ENCODE assay signal across 1 cellular context in the genomic region with DNA sequence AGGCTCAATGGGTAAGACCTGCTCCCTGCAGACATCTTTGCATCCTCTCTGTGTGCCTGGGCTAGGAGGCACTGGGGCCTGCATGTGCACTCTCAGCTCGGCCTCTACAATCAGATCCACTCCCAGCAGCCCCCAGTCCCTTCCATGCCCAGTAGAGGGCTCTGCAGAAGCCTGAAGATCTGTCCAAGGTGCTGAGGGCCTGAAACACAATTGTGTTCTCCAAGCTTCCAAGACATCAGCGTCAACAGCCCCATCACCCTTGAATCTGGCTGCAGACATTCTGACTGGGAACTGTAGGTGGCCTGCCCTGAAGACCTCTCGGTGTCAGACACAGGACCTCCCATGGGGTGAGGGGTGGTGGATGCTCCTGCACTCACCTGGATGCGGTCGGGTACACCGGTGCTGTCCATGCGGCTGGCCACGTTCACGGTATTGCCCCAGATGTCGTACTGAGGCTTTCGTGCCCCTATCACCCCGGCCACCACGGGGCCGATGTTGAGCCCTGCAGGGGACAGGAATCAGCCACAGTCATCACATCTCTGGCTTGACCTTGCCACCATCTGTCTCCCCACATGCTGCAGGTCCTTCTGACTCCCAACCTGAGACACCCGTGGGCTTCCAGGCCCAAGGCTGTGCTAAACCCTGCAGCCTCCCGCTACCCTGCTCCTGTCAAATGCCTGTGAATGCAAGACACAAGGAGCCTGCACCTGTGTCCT.
TF ChIP-seq lines count a peak whose summit lies in the region.

No MANE protein-coding gene starts in this region.

TF ChIP-seq in HepG2, 621 proteins besides CTCF, POLR2A, EP300 and RAD21 (continued from another document and continues in another):
- TF ChIP-seq, protein P1, sequence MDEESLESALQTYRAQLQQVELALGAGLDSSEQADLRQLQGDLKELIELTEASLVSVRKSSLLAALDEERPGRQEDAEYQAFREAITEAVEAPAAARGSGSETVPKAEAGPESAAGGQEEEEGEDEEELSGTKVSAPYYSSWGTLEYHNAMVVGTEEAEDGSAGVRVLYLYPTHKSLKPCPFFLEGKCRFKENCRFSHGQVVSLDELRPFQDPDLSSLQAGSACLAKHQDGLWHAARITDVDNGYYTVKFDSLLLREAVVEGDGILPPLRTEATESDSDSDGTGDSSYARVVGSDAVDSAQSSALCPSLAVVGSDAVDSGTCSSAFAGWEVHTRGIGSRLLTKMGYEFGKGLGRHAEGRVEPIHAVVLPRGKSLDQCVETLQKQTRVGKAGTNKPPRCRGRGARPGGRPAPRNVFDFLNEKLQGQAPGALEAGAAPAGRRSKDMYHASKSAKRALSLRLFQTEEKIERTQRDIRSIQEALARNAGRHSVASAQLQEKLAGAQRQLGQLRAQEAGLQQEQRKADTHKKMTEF (CRISPR knock-in tag; IDR thresholded peaks at IDR 0.05), result peak; percentile 63; the same call in 1 of the 2 replicates
- TF ChIP-seq SYNCRIP (IDR thresholded peaks at IDR 0.05; ENCODE audit: insufficient read depth, low read depth, low read length) (no peak), MTA1 (CRISPR knock-in tag; IDR thresholded peaks at IDR 0.05; ENCODE audit: borderline replicate concordance) (no peak), ZMYM4 (CRISPR knock-in tag; IDR thresholded peaks at IDR 0.05) (peak; percentile 56; the same call in 1 of the 2 replicates), RXRA (CRISPR knock-in tag; IDR thresholded peaks at IDR 0.05) (no peak), ZNF451 (CRISPR knock-in tag; IDR thresholded peaks at IDR 0.05) (no peak), HMGA1 (CRISPR knock-in tag; conservative IDR thresholded peaks at IDR 0.05) (no peak), ZSCAN25 (CRISPR knock-in tag; IDR thresholded peaks at IDR 0.05) (no peak), HMG20B (CRISPR knock-in tag; conservative IDR thresholded peaks at IDR 0.05) (peak; percentile 84), SAP130 (CRISPR knock-in tag; IDR thresholded peaks at IDR 0.05; ENCODE audit: low read depth) (peak; percentile 66), SOX5 (CRISPR knock-in tag; IDR thresholded peaks at IDR 0.05; ENCODE audit: borderline replicate concordance) (peak; percentile 39; the same call in 1 of the 2 replicates), ZNF616 (CRISPR knock-in tag; IDR thresholded peaks at IDR 0.05; ENCODE audit: low read depth) (peak; percentile 72; the same call in 1 of the 2 replicates), AKAP8 (CRISPR knock-in tag; IDR thresholded peaks at IDR 0.05) (no peak), ARHGAP35 (CRISPR knock-in tag; IDR thresholded peaks at IDR 0.05; ENCODE audit: borderline replicate concordance) (peak; percentile 72; the same call in 1 of the 2 replicates), ETV6 (CRISPR knock-in tag; conservative IDR thresholded peaks at IDR 0.05) (peak; percentile 87; the same call in 1 of the 2 replicates), JDP2 (CRISPR knock-in tag; IDR thresholded peaks at IDR 0.05; ENCODE audit: borderline replicate concordance) (no peak; the same call in 1 of the 2 replicates), GATA4 (IDR thresholded peaks at IDR 0.05; ENCODE audit: borderline replicate concordance, low read depth) (no peak), ZZZ3 (CRISPR knock-in tag; IDR thresholded peaks at IDR 0.05; ENCODE audit: borderline replicate concordance) (0 out of 2 replicates have a peak, but pooled peaks have one; percentile 42), ATF7-NPFF (CRISPR knock-in tag; IDR thresholded peaks at IDR 0.05; ENCODE audit: low read depth) (peak; percentile 68; the same call in 1 of the 2 replicates), ARNTL (CRISPR knock-in tag; IDR thresholded peaks at IDR 0.05) (peak; percentile 55; the same call in 1 of the 2 replicates), MAFG (CRISPR knock-in tag; IDR thresholded peaks at IDR 0.05) (no peak), ELF1 (CRISPR knock-in tag; IDR thresholded peaks at IDR 0.05) (no peak), ZNF674 (CRISPR knock-in tag; IDR thresholded peaks at IDR 0.05; ENCODE audit: low read depth) (no peak), HDAC1 (CRISPR knock-in tag; IDR thresholded peaks at IDR 0.05) (no peak), ZNF138 (CRISPR knock-in tag; IDR thresholded peaks at IDR 0.05; ENCODE audit: low read depth) (no peak), CREM (IDR thresholded peaks at IDR 0.05) (no peak), CREM (CRISPR knock-in tag; IDR thresholded peaks at IDR 0.05) (no peak), ZNF562 (CRISPR knock-in tag; IDR thresholded peaks at IDR 0.05; ENCODE audit: borderline replicate concordance) (no peak), ZFP36 (IDR thresholded peaks at IDR 0.05; ENCODE audit: borderline replicate concordance, low read depth, low read length, partially characterized antibody) (no peak), ZC3H13 (CRISPR knock-in tag; IDR thresholded peaks at IDR 0.05) (no peak), NFKBIZ (CRISPR knock-in tag; IDR thresholded peaks at IDR 0.05) (peak; percentile 83; the same call in 1 of the 2 replicates), ATF1 (CRISPR knock-in tag; IDR thresholded peaks at IDR 0.05) (no peak), TBP (CRISPR knock-in tag; IDR thresholded peaks at IDR 0.05) (no peak), ZMYM3 (CRISPR knock-in tag; IDR thresholded peaks at IDR 0.05) (no peak), ZMYM2 (CRISPR knock-in tag; IDR thresholded peaks at IDR 0.05) (no peak), ZNF354B (CRISPR knock-in tag; IDR thresholded peaks at IDR 0.05) (no peak), RFX5 (IDR thresholded peaks at IDR 0.05; ENCODE audit: low read depth, low read length) (no peak), MED1 (CRISPR knock-in tag; IDR thresholded peaks at IDR 0.05) (peak; percentile 41; the same call in 1 of the 2 replicates), ZBTB7A (CRISPR knock-in tag; IDR thresholded peaks at IDR 0.05) (0 out of 2 replicates have a peak, but pooled peaks have one; percentile 13)
- TF ChIP-seq, protein P2, sequence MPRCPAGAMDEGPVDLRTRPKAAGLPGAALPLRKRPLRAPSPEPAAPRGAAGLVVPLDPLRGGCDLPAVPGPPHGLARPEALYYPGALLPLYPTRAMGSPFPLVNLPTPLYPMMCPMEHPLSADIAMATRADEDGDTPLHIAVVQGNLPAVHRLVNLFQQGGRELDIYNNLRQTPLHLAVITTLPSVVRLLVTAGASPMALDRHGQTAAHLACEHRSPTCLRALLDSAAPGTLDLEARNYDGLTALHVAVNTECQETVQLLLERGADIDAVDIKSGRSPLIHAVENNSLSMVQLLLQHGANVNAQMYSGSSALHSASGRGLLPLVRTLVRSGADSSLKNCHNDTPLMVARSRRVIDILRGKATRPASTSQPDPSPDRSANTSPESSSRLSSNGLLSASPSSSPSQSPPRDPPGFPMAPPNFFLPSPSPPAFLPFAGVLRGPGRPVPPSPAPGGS (CRISPR knock-in tag; IDR thresholded peaks at IDR 0.05), result no peak
- TF ChIP-seq, protein P3, sequence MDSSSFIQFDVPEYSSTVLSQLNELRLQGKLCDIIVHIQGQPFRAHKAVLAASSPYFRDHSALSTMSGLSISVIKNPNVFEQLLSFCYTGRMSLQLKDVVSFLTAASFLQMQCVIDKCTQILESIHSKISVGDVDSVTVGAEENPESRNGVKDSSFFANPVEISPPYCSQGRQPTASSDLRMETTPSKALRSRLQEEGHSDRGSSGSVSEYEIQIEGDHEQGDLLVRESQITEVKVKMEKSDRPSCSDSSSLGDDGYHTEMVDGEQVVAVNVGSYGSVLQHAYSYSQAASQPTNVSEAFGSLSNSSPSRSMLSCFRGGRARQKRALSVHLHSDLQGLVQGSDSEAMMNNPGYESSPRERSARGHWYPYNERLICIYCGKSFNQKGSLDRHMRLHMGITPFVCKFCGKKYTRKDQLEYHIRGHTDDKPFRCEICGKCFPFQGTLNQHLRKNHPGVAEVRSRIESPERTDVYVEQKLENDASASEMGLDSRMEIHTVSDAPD (CRISPR knock-in tag; IDR thresholded peaks at IDR 0.05), result no peak
- TF ChIP-seq, protein P4, sequence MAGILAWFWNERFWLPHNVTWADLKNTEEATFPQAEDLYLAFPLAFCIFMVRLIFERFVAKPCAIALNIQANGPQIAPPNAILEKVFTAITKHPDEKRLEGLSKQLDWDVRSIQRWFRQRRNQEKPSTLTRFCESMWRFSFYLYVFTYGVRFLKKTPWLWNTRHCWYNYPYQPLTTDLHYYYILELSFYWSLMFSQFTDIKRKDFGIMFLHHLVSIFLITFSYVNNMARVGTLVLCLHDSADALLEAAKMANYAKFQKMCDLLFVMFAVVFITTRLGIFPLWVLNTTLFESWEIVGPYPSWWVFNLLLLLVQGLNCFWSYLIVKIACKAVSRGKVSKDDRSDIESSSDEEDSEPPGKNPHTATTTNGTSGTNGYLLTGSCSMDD (CRISPR knock-in tag; IDR thresholded peaks at IDR 0.05), result no peak
- TF ChIP-seq, protein P5, sequence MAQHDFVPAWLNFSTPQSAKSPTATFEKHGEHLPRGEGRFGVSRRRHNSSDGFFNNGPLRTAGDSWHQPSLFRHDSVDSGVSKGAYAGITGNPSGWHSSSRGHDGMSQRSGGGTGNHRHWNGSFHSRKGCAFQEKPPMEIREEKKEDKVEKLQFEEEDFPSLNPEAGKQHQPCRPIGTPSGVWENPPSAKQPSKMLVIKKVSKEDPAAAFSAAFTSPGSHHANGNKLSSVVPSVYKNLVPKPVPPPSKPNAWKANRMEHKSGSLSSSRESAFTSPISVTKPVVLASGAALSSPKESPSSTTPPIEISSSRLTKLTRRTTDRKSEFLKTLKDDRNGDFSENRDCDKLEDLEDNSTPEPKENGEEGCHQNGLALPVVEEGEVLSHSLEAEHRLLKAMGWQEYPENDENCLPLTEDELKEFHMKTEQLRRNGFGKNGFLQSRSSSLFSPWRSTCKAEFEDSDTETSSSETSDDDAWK (CRISPR knock-in tag; IDR thresholded peaks at IDR 0.05), result no peak
- TF ChIP-seq, protein P6, sequence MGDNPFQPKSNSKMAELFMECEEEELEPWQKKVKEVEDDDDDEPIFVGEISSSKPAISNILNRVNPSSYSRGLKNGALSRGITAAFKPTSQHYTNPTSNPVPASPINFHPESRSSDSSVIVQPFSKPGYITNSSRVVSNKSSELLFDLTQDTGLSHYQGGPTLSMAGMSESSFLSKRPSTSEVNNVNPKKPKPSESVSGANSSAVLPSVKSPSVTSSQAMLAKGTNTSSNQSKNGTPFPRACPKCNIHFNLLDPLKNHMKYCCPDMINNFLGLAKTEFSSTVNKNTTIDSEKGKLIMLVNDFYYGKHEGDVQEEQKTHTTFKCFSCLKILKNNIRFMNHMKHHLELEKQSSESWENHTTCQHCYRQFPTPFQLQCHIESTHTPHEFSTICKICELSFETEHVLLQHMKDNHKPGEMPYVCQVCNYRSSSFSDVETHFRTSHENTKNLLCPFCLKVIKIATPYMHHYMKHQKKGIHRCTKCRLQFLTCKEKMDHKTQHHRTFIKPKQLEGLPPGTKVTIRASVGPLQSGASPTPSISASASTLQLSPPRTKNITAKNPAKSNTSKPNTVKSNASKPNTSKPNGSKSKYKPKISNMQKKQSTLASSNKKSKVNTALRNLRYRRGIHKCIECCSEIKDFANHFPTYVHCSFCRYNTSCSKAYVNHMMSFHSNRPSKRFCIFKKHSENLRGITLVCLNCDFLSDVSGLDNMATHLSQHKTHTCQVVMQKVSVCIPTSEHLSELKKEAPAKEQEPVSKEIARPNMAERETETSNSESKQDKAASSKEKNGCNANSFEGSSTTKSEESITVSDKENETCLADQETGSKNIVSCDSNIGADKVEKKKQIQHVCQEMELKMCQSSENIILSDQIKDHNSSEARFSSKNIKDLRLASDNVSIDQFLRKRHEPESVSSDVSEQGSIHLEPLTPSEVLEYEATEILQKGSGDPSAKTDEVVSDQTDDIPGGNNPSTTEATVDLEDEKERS (CRISPR knock-in tag; IDR thresholded peaks at IDR 0.05), result no peak
- TF ChIP-seq, protein P7, sequence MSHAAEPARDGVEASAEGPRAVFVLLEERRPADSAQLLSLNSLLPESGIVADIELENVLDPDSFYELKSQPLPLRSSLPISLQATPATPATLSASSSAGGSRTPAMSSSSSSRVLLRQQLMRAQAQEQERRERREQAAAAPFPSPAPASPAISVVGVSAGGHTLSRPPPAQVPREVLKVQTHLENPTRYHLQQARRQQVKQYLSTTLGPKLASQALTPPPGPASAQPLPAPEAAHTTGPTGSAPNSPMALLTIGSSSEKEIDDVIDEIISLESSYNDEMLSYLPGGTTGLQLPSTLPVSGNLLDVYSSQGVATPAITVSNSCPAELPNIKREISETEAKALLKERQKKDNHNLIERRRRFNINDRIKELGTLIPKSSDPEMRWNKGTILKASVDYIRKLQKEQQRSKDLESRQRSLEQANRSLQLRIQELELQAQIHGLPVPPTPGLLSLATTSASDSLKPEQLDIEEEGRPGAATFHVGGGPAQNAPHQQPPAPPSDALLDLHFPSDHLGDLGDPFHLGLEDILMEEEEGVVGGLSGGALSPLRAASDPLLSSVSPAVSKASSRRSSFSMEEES (CRISPR knock-in tag; IDR thresholded peaks at IDR 0.05), result peak; percentile 86
- TF ChIP-seq, protein P8, sequence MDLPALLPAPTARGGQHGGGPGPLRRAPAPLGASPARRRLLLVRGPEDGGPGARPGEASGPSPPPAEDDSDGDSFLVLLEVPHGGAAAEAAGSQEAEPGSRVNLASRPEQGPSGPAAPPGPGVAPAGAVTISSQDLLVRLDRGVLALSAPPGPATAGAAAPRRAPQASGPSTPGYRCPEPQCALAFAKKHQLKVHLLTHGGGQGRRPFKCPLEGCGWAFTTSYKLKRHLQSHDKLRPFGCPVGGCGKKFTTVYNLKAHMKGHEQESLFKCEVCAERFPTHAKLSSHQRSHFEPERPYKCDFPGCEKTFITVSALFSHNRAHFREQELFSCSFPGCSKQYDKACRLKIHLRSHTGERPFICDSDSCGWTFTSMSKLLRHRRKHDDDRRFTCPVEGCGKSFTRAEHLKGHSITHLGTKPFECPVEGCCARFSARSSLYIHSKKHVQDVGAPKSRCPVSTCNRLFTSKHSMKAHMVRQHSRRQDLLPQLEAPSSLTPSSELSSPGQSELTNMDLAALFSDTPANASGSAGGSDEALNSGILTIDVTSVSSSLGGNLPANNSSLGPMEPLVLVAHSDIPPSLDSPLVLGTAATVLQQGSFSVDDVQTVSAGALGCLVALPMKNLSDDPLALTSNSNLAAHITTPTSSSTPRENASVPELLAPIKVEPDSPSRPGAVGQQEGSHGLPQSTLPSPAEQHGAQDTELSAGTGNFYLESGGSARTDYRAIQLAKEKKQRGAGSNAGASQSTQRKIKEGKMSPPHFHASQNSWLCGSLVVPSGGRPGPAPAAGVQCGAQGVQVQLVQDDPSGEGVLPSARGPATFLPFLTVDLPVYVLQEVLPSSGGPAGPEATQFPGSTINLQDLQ (CRISPR knock-in tag; IDR thresholded peaks at IDR 0.05), result no peak
